1 cellular context compared by ENCODE assay signal in the genomic region with DNA sequence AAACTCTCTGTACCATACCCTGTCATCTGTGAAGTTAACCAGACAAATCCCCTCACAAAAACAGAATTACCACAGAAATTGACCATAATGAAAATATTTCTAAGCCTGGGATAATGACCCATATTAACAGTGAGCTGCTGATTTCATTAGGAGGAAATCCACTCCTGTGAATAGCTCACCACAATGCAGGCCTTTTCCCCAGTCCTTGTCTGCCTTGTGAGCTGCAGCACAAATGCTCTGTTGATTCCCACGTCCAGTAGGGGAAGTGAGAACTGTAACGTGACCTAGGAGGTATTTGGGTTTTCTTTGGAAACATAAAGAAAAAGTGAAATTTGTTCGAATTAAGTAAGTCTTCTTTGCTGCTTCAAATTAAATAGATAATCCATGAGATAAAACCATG.
TF ChIP-seq lines count a peak whose summit lies in the region.

No MANE protein-coding gene starts in this region.

TF ChIP-seq in GM23338, 12 proteins besides CTCF, POLR2A, EP300 and RAD21 (continued from another document):
- no peak for TF ChIP-seq ZNF462 (CRISPR knock-in tag; IDR thresholded peaks at IDR 0.05)
- no peak for TF ChIP-seq REST (IDR thresholded peaks at IDR 0.05; ENCODE audit: unreplicated experiment)
- no peak for TF ChIP-seq ZNF331 (CRISPR knock-in tag; IDR thresholded peaks at IDR 0.05; ENCODE audit: low read depth)
- TF ChIP-seq CREB1 (CRISPR knock-in tag; IDR thresholded peaks at IDR 0.05; ENCODE audit: low read depth): no peak
- no peak for TF ChIP-seq POLR2AphosphoS5 (IDR thresholded peaks at IDR 0.05; ENCODE audit: low read depth)
- TF ChIP-seq STAT1 (IDR thresholded peaks at IDR 0.05; ENCODE audit: unreplicated experiment): no peak
